Comparison of ENCODE assay signal across 11 cellular contexts in genomic region chr20:10637062-10637559, GRCh38. TPM values are rescaled to one million over a fixed set of nuclear protein-coding genes. Genes with fewer than 3 reads are reported as not detected.
A peak's percentile ranks its signal among the peaks of the same experiment; 100 is the strongest.
DNase-seq lines count a peak whose midpoint lies in the region; TF ChIP-seq lines count a peak whose summit lies in the region.
"Had no signal": no experiment of that assay in that cellular context is flagged by ENCODE, and none has a peak within 500 bp of the region (broad histone marks: within the 10 kb centered on the region; RNA-seq: fewer than 3 reads in every experiment).

No MANE protein-coding gene starts in this region.

- no peaks in the 10 kb centered on the region for H3K27me3 ChIP-seq in ascending aorta
- H3K27me3 ChIP-seq in uterus = no peaks in the 10 kb centered on the region

- peaks cover 67% of the 10 kb centered on the region for H3K4me1 Mint-ChIP-seq in nephron

- TF ChIP-seq POLR2A in uterus (IDR thresholded peaks at IDR 0.05) = no peak

- H3K4me3 ChIP-seq in ascending aorta (peak overlapping the region in 1 of 2 donors; percentile 53), fibroblast of villous mesenchyme (ENCODE audit: low read depth, low read length) (no peak overlapping the region), uterus (no peak overlapping the region)

- H3K27ac ChIP-seq in ascending aorta (peak overlapping the region; percentile 93 to 100), uterus (peak overlapping the region; percentile 64 to 69)

- peaks cover 20 to 35% of the 10 kb centered on the region in 2 donors for H3K36me3 ChIP-seq in ascending aorta
- H3K36me3 ChIP-seq in uterus = no peaks in the 10 kb centered on the region

- no peak overlapping the region for H3K4me3 Mint-ChIP-seq in nephron
- H3K4me3 Mint-ChIP-seq: activated CD4-positive, alpha-beta T cell treated with anti-CD3 and anti-CD28 coated beads for 36 hours had no signal

- TF ChIP-seq CTCF in ascending aorta (IDR thresholded peaks at IDR 0.05) (no peak), fibroblast of villous mesenchyme (IDR thresholded peaks at IDR 0.05; ENCODE audit: insufficient read depth, low read depth, low read length) (no peak), nephron (IDR thresholded peaks at IDR 0.05; ENCODE audit: unreplicated experiment in 3 of 3) (no peak), uterus (IDR thresholded peaks at IDR 0.05) (no peak)

- DNase-seq in ascending aorta (ENCODE audit: low spot score in 2 of 2) (peak; percentile 37 to 87), fibroblast of villous mesenchyme (ENCODE audit: low read depth) (peak; percentile 41), uterus (peak in 1 of 2 donors; percentile 45), NCI-H146 (lab: John Stamatoyannopoulos, UW) (no peak), RKO (ENCODE audit: low spot score) (no peak), NCI-H748 (lab: John Stamatoyannopoulos, UW; ENCODE audit: unreplicated experiment) (no peak)
- DNase-seq in activated CD4-positive, alpha-beta T cell treated with anti-CD3 and anti-CD28 coated beads, Interleukin-2, amount 50 U/mL, for 4 hours = no peak
- DNase-seq: activated CD4-positive, alpha-beta T cell treated with anti-CD3 and anti-CD28 coated beads for 36 hours; MM.1S; stimulated activated CD4-positive, alpha-beta T cell treated with anti-CD3 and anti-CD28 coated beads, Interleukin-2, amount 100 ng/mL, for 48 hours had no signal

- H3K36me3 Mint-ChIP-seq in nephron (ENCODE audit: low read depth) = peaks cover 47% of the 10 kb centered on the region

- H3K4me1 ChIP-seq in ascending aorta (peaks cover 29 to 60% of the 10 kb centered on the region in 2 donors), uterus (no peaks in the 10 kb centered on the region)

- peak overlapping the region; percentile 74 to 94 (median 77) for H3K27ac Mint-ChIP-seq in nephron
- H3K27ac Mint-ChIP-seq: activated CD4-positive, alpha-beta T cell treated with anti-CD3 and anti-CD28 coated beads for 36 hours had no signal

- intact Hi-C loops in ascending aorta (cut with DNase I) = loop anchor here (5.0 kb wide), 1 partner anchor 35 kb away; the partner anchor contains the start of gene JAG1
- intact Hi-C loops in uterus (cut with DNase I; ENCODE audit: low total_unique reads) = no loop called here

- peaks cover 7% of the 10 kb centered on the region for H3K27me3 Mint-ChIP-seq in nephron (ENCODE audit: low read depth)
- H3K27me3 Mint-ChIP-seq: activated CD4-positive, alpha-beta T cell treated with anti-CD3 and anti-CD28 coated beads for 36 hours had no signal

- no peaks in the 10 kb centered on the region for H3K9me3 Mint-ChIP-seq in nephron

- no peaks in the 10 kb centered on the region for H3K9me3 ChIP-seq in ascending aorta
- no peaks in the 10 kb centered on the region for H3K9me3 ChIP-seq in uterus

RNA-seq across cellular contexts. Expression of gene JAG1, which starts 36.7 kb away (rescaled TPM):
- total RNA-seq in ascending aorta (101 TPM), fibroblast of villous mesenchyme (12.1 and 16.1 TPM in 2 replicates), uterus (100 to 1,000 TPM in 2 of 4 donors, 10 to 100 TPM in 2; 53.8 to 154 (median 111) TPM)

Comparison
In these comparisons a context has a peak if more than half of its experiments do, and no peak if none do; other contexts are left out.
1. DNase-seq: peak in ascending aorta (2 of 2) and fibroblast of villous mesenchyme (single experiment); none in activated CD4-positive, alpha-beta T cell treated with anti-CD3 and anti-CD28 coated beads, Interleukin-2, amount 50 U/mL, for 4 hours (0 of 2), NCI-H146 (single experiment), RKO (single experiment) and NCI-H748 (single experiment).